ENCODE assay signal across 12 cellular contexts in the genomic region with DNA sequence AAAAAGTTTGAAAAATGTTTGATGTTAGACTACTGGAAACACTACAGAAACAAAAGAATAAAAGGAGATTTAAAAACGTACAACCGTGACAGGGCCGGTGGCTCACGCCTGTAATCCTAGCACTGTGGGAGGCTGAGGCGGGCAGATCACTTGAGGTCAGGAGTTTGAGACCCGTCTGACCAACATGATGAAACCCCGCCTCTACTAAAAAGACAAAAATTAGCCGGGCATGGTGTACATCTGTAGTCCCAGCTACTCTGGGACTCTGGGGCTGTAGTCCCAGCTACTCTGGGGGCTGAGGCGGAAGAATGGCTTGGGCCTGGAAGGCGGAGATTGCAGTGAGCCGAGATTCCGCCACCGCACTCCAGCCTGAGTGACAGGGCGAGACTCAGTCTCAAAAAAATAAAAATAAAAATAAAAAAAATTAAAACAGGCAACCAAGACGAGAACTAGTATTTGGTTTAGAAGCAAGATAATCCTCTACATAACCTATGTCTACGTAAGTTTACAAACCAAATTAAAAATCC. TPM values are rescaled to one million over a fixed set of nuclear protein-coding genes. Genes with fewer than 3 reads are reported as not detected.
DNase-seq lines count a peak whose midpoint lies in the region; ATAC-seq, FAIRE-seq and TF ChIP-seq lines count a peak whose summit lies in the region.
"Had no signal": no experiment of that assay in that cellular context is flagged by ENCODE, and none has a peak within 500 bp of the region (broad histone marks: within the 10 kb centered on the region; RNA-seq: fewer than 3 reads in every experiment).

No MANE protein-coding gene starts in this region.

- POLR2A ChIA-PET in activated CD4-positive, alpha-beta memory T cell treated with anti-CD3 and anti-CD28 coated beads, Interleukin-2, amount 10 ng/mL, durations not matched to agents 7 days and 5 days (lab: Charles Lee): interaction anchor here (0.6 to 0.7 kb wide), 2 partner anchors 186 to 289 kb away, joined by 3 read pairs; a partner anchor contains a TSS

- H3K36me3 Mint-ChIP-seq in CD14-positive monocyte (peaks cover 51 to 61% of the 10 kb centered on the region in 2 donors), naive B cell (peaks cover 11 to 20% of the 10 kb centered on the region in 2 donors)
- H3K36me3 Mint-ChIP-seq in activated CD4-positive, alpha-beta memory T cell treated with anti-CD3 and anti-CD28 coated beads, Interleukin-2, amount 10 ng/mL, durations not matched to agents 7 days and 5 days (ENCODE audit: low read depth): peaks cover 71% of the 10 kb centered on the region

- H3K27me3 Mint-ChIP-seq in CD14-positive monocyte (ENCODE audit: low read depth in 3 of 3) (no peaks in the 10 kb centered on the region), naive B cell (no peaks in the 10 kb centered on the region)
- no peaks in the 10 kb centered on the region for H3K27me3 Mint-ChIP-seq in activated CD4-positive, alpha-beta memory T cell treated with anti-CD3 and anti-CD28 coated beads, Interleukin-2, amount 10 ng/mL, durations not matched to agents 7 days and 5 days

- H3K4me1 Mint-ChIP-seq in CD14-positive monocyte: peaks cover 64% of the 10 kb centered on the region
- H3K4me1 Mint-ChIP-seq in activated CD4-positive, alpha-beta memory T cell treated with anti-CD3 and anti-CD28 coated beads, Interleukin-2, amount 10 ng/mL, durations not matched to agents 7 days and 5 days: peaks cover 61% of the 10 kb centered on the region
- H3K4me1 Mint-ChIP-seq in naive B cell: peaks cover 54 to 72% (median 71%) of the 10 kb centered on the region in 3 donors

- ATAC-seq in naive B cell (ENCODE audit: low read depth in 2 of 2): no peak
- ATAC-seq in HG02678 (IDR thresholded peaks at IDR 0.05; ENCODE audit: unreplicated experiment): no peak
- ATAC-seq in HG03432 (IDR thresholded peaks at IDR 0.05; ENCODE audit: unreplicated experiment): no peak
- ATAC-seq: lower lobe of right lung had no signal

- peak; percentile 8 for FAIRE-seq in GM19239 (lab: Jason Lieb, UNC)
- FAIRE-seq: H1 had no signal

- intact Hi-C loops in CD14-positive monocyte (cut with micrococcal nuclease): no loop called here

- DNase-seq in CD14-positive monocyte (ENCODE audit: low spot score) (no peak), GM19239 (ENCODE audit: insufficient read length, low spot score) (no peak), naive B cell (no peak), Ammon's horn (ENCODE audit: low spot score) (no peak), NCI-H2171 treated with DMSO at 0.1 percent for 48 hours (lab: John Stamatoyannopoulos, UW) (no peak)
- DNase-seq in activated CD4-positive, alpha-beta memory T cell treated with anti-CD3 and anti-CD28 coated beads, Interleukin-2, amount 10 ng/mL, durations not matched to agents 7 days and 5 days: no peak
- DNase-seq: hypothalamus, IMR-90, lower lobe of right lung had no signal

- H3K27ac Mint-ChIP-seq in CD14-positive monocyte: peak overlapping the region; percentile 26 to 81 (median 59)
- no peak overlapping the region for H3K27ac Mint-ChIP-seq in activated CD4-positive, alpha-beta memory T cell treated with anti-CD3 and anti-CD28 coated beads, Interleukin-2, amount 10 ng/mL, durations not matched to agents 7 days and 5 days
- H3K27ac Mint-ChIP-seq in naive B cell: peak overlapping the region in 5 of 6 donors; percentile 11 to 92 (median 73)

- CTCF ChIA-PET in activated CD4-positive, alpha-beta memory T cell treated with anti-CD3 and anti-CD28 coated beads, Interleukin-2, amount 10 ng/mL, durations not matched to agents 7 days and 5 days (lab: Charles Lee): no interaction called here

- peak overlapping the region in 1 of 2 donors; percentile 41 for H3K4me3 Mint-ChIP-seq in CD14-positive monocyte
- H3K4me3 Mint-ChIP-seq in activated CD4-positive, alpha-beta memory T cell treated with anti-CD3 and anti-CD28 coated beads, Interleukin-2, amount 10 ng/mL, durations not matched to agents 7 days and 5 days: peak overlapping the region; percentile 50
- peak overlapping the region in 5 of 8 donors; percentile 39 to 77 (median 59) for H3K4me3 Mint-ChIP-seq in naive B cell

- H3K9me3 Mint-ChIP-seq in CD14-positive monocyte (peaks cover 0 to 4% (median 0%) of the 10 kb centered on the region in 7 donors), naive B cell (peaks cover 0 to 6% (median 0%) of the 10 kb centered on the region in 7 donors)
- H3K9me3 Mint-ChIP-seq in activated CD4-positive, alpha-beta memory T cell treated with anti-CD3 and anti-CD28 coated beads, Interleukin-2, amount 10 ng/mL, durations not matched to agents 7 days and 5 days: no peaks in the 10 kb centered on the region

- TF ChIP-seq CTCF in CD14-positive monocyte (IDR thresholded peaks at IDR 0.05): no peak

RNA-seq across cellular contexts. Expression of a gene that starts 5.8 kb away (rescaled TPM):
- polyA plus RNA-seq in CD14-positive monocyte (10 to 100 TPM; 44.8 to 54.2 TPM), naive B cell (ENCODE audit: low read depth in 6 of 6) (10 to 100 TPM; 45.7 to 84.3 (median 66.9) TPM)
- total RNA-seq in activated CD4-positive, alpha-beta memory T cell treated with anti-CD3 and anti-CD28 coated beads, Interleukin-2, amount 10 ng/mL, durations not matched to agents 7 days and 5 days: 10 to 100 TPM; 94.9 to 96.9 TPM
